ENCODE assay signal across 8 cellular contexts in genomic region chr20:38167851-38168760, GRCh38. TPM values are rescaled to one million over a fixed set of nuclear protein-coding genes. Genes with fewer than 3 reads are reported as not detected.
DNase-seq lines count a peak whose midpoint lies in the region; ATAC-seq and TF ChIP-seq lines count a peak whose summit lies in the region.

No MANE protein-coding gene starts in this region.

- H3K36me3 Mint-ChIP-seq in immature natural killer cell: no peaks in the 10 kb centered on the region

- H3K4me3 Mint-ChIP-seq in immature natural killer cell: no peak overlapping the region

- TF ChIP-seq CTCF in esophagus muscularis mucosa (IDR thresholded peaks at IDR 0.05): no peak
- no peak for TF ChIP-seq CTCF in osteoblast (IDR thresholded peaks at IDR 0.05; ENCODE audit: extremely low read depth, low read depth, low read length)

- H3K4me1 Mint-ChIP-seq in immature natural killer cell: peaks cover 6 to 7% of the 10 kb centered on the region in 2 donors

- no peak for TF ChIP-seq EP300 in esophagus muscularis mucosa (IDR thresholded peaks at IDR 0.05)

- H3K27ac ChIP-seq in esophagus muscularis mucosa (replicated peaks in 1 of 4) (peak overlapping the region; percentile 20 to 42 (median 30)), osteoblast (ENCODE audit: low read depth, low read length) (peak overlapping the region; percentile 92)

- H2AFZ ChIP-seq in osteoblast (ENCODE audit: low read length): no peak overlapping the region

- H3K27me3 ChIP-seq in esophagus muscularis mucosa (no peaks in the 10 kb centered on the region), osteoblast (ENCODE audit: insufficient read depth, low read length) (no peaks in the 10 kb centered on the region)

- peaks cover 34 to 65% (median 60%) of the 10 kb centered on the region in 4 donors for H3K4me1 ChIP-seq in esophagus muscularis mucosa
- peaks cover 85% of the 10 kb centered on the region for H3K4me1 ChIP-seq in osteoblast (ENCODE audit: insufficient read depth, low read length)

- intact Hi-C loops in esophagus muscularis mucosa (cut with DNase I): loop anchor here (5.0 kb wide), 2 partner anchors 54 to 111 kb away; no protein-coding TSS in a partner anchor

- DNase-seq in Daoy (ENCODE audit: low read depth) (peak; percentile 89), OCI-M1 (lab: John Stamatoyannopoulos, UW) (peak; percentile 34), esophagus muscularis mucosa (ENCODE audit: extremely low spot score) (no peak), osteoblast (ENCODE audit: insufficient read length, low spot score, missing footprints) (peak; percentile 86), KG1 (lab: John Stamatoyannopoulos, UW) (no peak), immature natural killer cell (no peak), NCI-H69 (lab: John Stamatoyannopoulos, UW) (no peak)

- 25% methylated on average over 6 of the region's 7 CpGs for WGBS in esophagus muscularis mucosa

- no peak for ATAC-seq in HG03442 (IDR thresholded peaks at IDR 0.05; ENCODE audit: unreplicated experiment)

- peaks cover 2 to 6% (median 3%) of the 10 kb centered on the region in 3 donors for H3K27me3 Mint-ChIP-seq in immature natural killer cell (ENCODE audit: low read depth in 3 of 3)

- H3K27ac Mint-ChIP-seq in immature natural killer cell: no peak overlapping the region

- H3K9me3 ChIP-seq in esophagus muscularis mucosa (no peaks in the 10 kb centered on the region), osteoblast (ENCODE audit: low read depth, low read length) (no peaks in the 10 kb centered on the region)

- no peaks in the 10 kb centered on the region for H4K20me1 ChIP-seq in osteoblast (ENCODE audit: insufficient read depth, low read length)

- peaks cover 24% of the 10 kb centered on the region for H3K79me2 ChIP-seq in osteoblast (ENCODE audit: insufficient read depth, low read length)

- no peaks in the 10 kb centered on the region for H3K36me3 ChIP-seq in esophagus muscularis mucosa
- peaks cover 3% of the 10 kb centered on the region for H3K36me3 ChIP-seq in osteoblast (ENCODE audit: insufficient read depth, low read length)

- H3K4me3 ChIP-seq in esophagus muscularis mucosa (no peak overlapping the region), osteoblast (ENCODE audit: insufficient read depth, low read length) (no peak overlapping the region)

- TF ChIP-seq POLR2A in esophagus muscularis mucosa (IDR thresholded peaks at IDR 0.05; ENCODE audit: low read depth): no peak

- no peaks in the 10 kb centered on the region for H3K9me3 Mint-ChIP-seq in immature natural killer cell

- peak overlapping the region; percentile 18 for H3K4me2 ChIP-seq in osteoblast (ENCODE audit: insufficient read depth, low read length)

RNA-seq across cellular contexts. Expression of gene TGM2, which starts 3.0 kb away (rescaled TPM):
- total RNA-seq in Daoy (2014; rRNA removed; shearing (Covaris generic)): 27.3 and 33.4 TPM in 2 replicates
- 100 to 1,000 TPM; 170 to 385 (median 212) TPM for total RNA-seq in esophagus muscularis mucosa
- 78.2 and 137 TPM in 2 replicates for total RNA-seq in osteoblast
- not detected for polyA plus RNA-seq in immature natural killer cell

Comparison
In these comparisons a context has a peak if more than half of its experiments do, and no peak if none do; other contexts are left out.
1. DNase-seq: peak in Daoy (single experiment), OCI-M1 (single experiment) and osteoblast (single experiment); none in esophagus muscularis mucosa (single experiment), KG1 (single experiment), immature natural killer cell (0 of 3) and NCI-H69 (single experiment).